Comparison of ENCODE assay signal across 8 cellular contexts in the genomic region with DNA sequence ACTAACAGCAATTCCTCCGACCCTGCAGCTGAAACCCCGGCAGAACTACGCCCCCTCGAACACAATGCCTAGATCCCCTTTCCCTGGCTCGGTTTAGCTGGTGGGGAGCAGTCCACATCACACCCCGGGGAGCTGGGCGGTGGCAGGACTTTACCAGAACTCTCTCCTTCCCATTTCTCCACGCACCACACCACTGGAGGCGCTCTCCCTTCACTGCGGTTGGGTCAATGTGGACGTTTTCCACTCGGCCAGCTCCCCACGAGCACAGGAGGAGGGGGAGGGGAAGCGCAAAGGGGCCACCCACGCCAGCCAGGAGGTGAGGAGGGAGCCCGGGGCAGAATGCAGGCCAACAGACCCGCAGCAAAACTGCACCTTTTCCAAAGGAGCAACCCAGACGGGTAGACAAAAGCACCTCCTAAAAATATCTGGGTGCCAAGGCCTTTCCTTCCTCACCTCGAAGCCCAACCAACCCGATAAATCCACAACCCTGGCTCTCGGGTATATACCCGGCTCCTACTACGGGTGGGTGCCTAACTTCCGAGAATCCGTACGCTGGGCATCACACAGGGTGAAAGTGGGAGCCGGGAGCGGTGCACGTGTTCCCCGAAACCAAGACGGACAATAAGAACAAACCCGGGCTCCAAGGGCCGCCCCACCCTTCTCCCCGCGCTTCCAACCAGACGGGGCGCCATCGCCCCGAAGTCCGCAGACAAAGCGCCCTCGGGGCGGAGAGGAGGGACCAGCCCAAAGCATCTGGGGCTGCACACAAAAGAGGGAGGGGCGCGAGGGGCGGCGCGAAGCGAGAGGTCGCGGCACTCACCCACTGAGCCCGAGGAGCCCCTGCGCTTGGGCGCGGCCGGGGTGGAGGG. TPM values are rescaled to one million over a fixed set of nuclear protein-coding genes. Genes with fewer than 3 reads are reported as not detected.
DNase-seq lines count a peak whose midpoint lies in the region; TF ChIP-seq lines count a peak whose summit lies in the region.

No MANE protein-coding gene starts in this region.

- H3K9me2 ChIP-seq in OCI-LY7 (ENCODE audit: insufficient read depth, low read length): no peaks in the 10 kb centered on the region

- POLR2A ChIA-PET in OCI-LY7 (lab: Charles Lee): interaction anchor here (0.6 to 3.3 kb wide), 15 partner anchors 9 to 362 kb away, joined by 3 to 17 read pairs (median 4); no protein-coding TSS in a partner anchor

- intact Hi-C loops in OCI-LY7 (cut with micrococcal nuclease; ENCODE audit: unreplicated experiment): loop anchor here (1.0 kb wide), 1 partner anchor 24 kb away; no protein-coding TSS in a partner anchor

- peak; percentile 48 for DNase-seq in NK-92 treated with Interleukin-12 subunit alpha and Interleukin-12 subunit beta, amount 100 ng/mL, for 24 hours (lab: John Stamatoyannopoulos, UW)
- DNase-seq in NK-92 (lab: John Stamatoyannopoulos, UW; ENCODE audit: unreplicated experiment) (no peak), HuH-7 (ENCODE audit: low spot score) (peak; percentile 76), OCI-LY7 (ENCODE audit: low spot score) (peak; percentile 84), epithelial cell of proximal tubule (ENCODE audit: low read depth) (no peak)
- peak; percentile 76 for DNase-seq in activated T-cell treated with anti-CD3 and anti-CD28 coated beads, Interleukin-2, amount 50 U/mL, for 24 hours
- DNase-seq in stimulated activated CD8-positive, alpha-beta memory T cell treated with anti-CD3 and anti-CD28 coated beads, Interleukin-7, amount 100 ng/mL, for 48 hours (ENCODE audit: extremely low read depth in 1 of 2, low read depth in 1 of 2): peak; percentile 35 to 53

- H3K27ac ChIP-seq in OCI-LY7 (ENCODE audit: low read depth, low read length, poor library complexity, severe bottlenecking): peak overlapping the region; percentile 89

- no peaks in the 10 kb centered on the region for H3K9me3 Mint-ChIP-seq in activated T-cell treated with anti-CD3 and anti-CD28 coated beads, Interleukin-2, amount 50 U/mL, for 24 hours

- peak overlapping the region; percentile 49; the same call in 1 of the 2 replicates for H2AFZ ChIP-seq in OCI-LY7 (ENCODE audit: low read length)

- H3K4me1 ChIP-seq in OCI-LY7 (ENCODE audit: insufficient read depth, low read length, poor library complexity, severe bottlenecking) (peaks cover 47% of the 10 kb centered on the region), mononuclear cell (ENCODE audit: insufficient read depth, low read length) (peaks cover 65% of the 10 kb centered on the region)

- peak overlapping the region; percentile 100 for H3K4me2 ChIP-seq in OCI-LY7 (ENCODE audit: low read length)

- no peaks in the 10 kb centered on the region for H3K27me3 Mint-ChIP-seq in activated T-cell treated with anti-CD3 and anti-CD28 coated beads, Interleukin-2, amount 50 U/mL, for 24 hours

- H4K20me1 ChIP-seq in OCI-LY7 (ENCODE audit: insufficient read depth, low read length): peaks cover 17% of the 10 kb centered on the region

- no TSS peak for BruUV-seq in OCI-LY7 (replicated peaks; lab: Mats Ljungman, UMichigan)

- H3K4me3 Mint-ChIP-seq in activated T-cell treated with anti-CD3 and anti-CD28 coated beads, Interleukin-2, amount 50 U/mL, for 24 hours: peak overlapping the region; percentile 100

- peaks cover 7% of the 10 kb centered on the region; the same call in 1 of the 2 replicates for H3K36me3 ChIP-seq in OCI-LY7 (ENCODE audit: insufficient read depth, low read length)

- TF ChIP-seq CTCF in OCI-LY7 (conservative IDR thresholded peaks at IDR 0.05; ENCODE audit: low read length) (peak; percentile 73), epithelial cell of proximal tubule (conservative IDR thresholded peaks at IDR 0.05; ENCODE audit: low read depth, low read length) (peak; percentile 75)

- peaks cover 24% of the 10 kb centered on the region for H3K36me3 Mint-ChIP-seq in activated T-cell treated with anti-CD3 and anti-CD28 coated beads, Interleukin-2, amount 50 U/mL, for 24 hours (ENCODE audit: low read depth)

- H3K27ac Mint-ChIP-seq in activated T-cell treated with anti-CD3 and anti-CD28 coated beads, Interleukin-2, amount 50 U/mL, for 24 hours: peak overlapping the region; percentile 94

- H3K79me2 ChIP-seq in OCI-LY7 (ENCODE audit: insufficient read depth, low read depth, low read length): peaks cover 78% of the 10 kb centered on the region

- CTCF ChIA-PET in OCI-LY7 (lab: Charles Lee; ENCODE audit: unreplicated experiment): interaction anchor here (0.7 to 1.5 kb wide), 4 partner anchors 8 to 122 kb away, joined by 3 to 7 read pairs (median 3); no protein-coding TSS in a partner anchor

- peaks cover 59% of the 10 kb centered on the region for H3K4me1 Mint-ChIP-seq in activated T-cell treated with anti-CD3 and anti-CD28 coated beads, Interleukin-2, amount 50 U/mL, for 24 hours (ENCODE audit: low read depth)

- H3K27me3 ChIP-seq in mononuclear cell (ENCODE audit: insufficient read depth, low read length): no peaks in the 10 kb centered on the region

- H3K4me3 ChIP-seq in OCI-LY7 (ENCODE audit: low read depth, low read length, poor library complexity, severe bottlenecking): peak overlapping the region; percentile 75
- peak overlapping the region; percentile 91 for H3K4me3 ChIP-seq in epithelial cell of proximal tubule (ENCODE audit: low read depth, low read length)
- peak overlapping the region; percentile 98 for H3K4me3 ChIP-seq in mononuclear cell (ENCODE audit: low read length)

- no peaks in the 10 kb centered on the region for H3K9me3 ChIP-seq in OCI-LY7 (ENCODE audit: low read length)
- H3K9me3 ChIP-seq in mononuclear cell (ENCODE audit: low read depth, low read length): no peaks in the 10 kb centered on the region

RNA-seq across cellular contexts. Expression of a gene that starts 1.1 kb away (rescaled TPM):
- total RNA-seq in OCI-LY7 (2014; rRNA removed; shearing (Covaris generic)): 27.5 and 36.5 TPM in 2 replicates
- 74.1 and 75.2 TPM in 2 replicates for total RNA-seq in OCI-LY7 (2022)
- 322 and 384 TPM in 2 replicates for total RNA-seq in epithelial cell of proximal tubule
- 76.5 TPM for total RNA-seq in mononuclear cell

Comparison
In these comparisons a context has a peak if more than half of its experiments do, and no peak if none do; other contexts are left out.
1. DNase-seq: peak in NK-92 treated with Interleukin-12 subunit alpha and Interleukin-12 subunit beta, amount 100 ng/mL, for 24 hours (single experiment), HuH-7 (single experiment), OCI-LY7 (single experiment), activated T-cell treated with anti-CD3 and anti-CD28 coated beads, Interleukin-2, amount 50 U/mL, for 24 hours (single experiment) and stimulated activated CD8-positive, alpha-beta memory T cell treated with anti-CD3 and anti-CD28 coated beads, Interleukin-7, amount 100 ng/mL, for 48 hours (2 of 2); none in NK-92 (single experiment) and epithelial cell of proximal tubule (single experiment).
2. Peak in every context shown above with its lines, with median percentiles within 50 percentile points of each other: H3K4me3 ChIP-seq.